In genomic region chr2:165056585-165056984, GRCh38 we compare ENCODE assay signal across 19 cellular contexts.
"Had no signal": no experiment of that assay in that cellular context is flagged by ENCODE, and none has a peak within 500 bp of the region (broad histone marks: within the 10 kb centered on the region; RNA-seq: fewer than 3 reads in every experiment).

No MANE protein-coding gene starts in this region.

- H3K4me3 ChIP-seq: body of pancreas, dorsolateral prefrontal cortex, tibial nerve had no signal

- ATAC-seq: activated CD4-positive, alpha-beta T cell treated with anti-CD3 and anti-CD28 coated beads for 36 hours; activated CD8-positive, alpha-beta memory T cell treated with anti-CD3 and anti-CD28 coated beads, Interleukin-2, amount 10 ng/mL, durations not matched to agents 7 days and 5 days; body of pancreas; naive thymus-derived CD8-positive, alpha-beta T cell; stimulated activated naive CD8-positive, alpha-beta T cell treated with anti-CD3 and anti-CD28 coated beads, Interleukin-15, Interleukin-2, amounts not matched to agents 100 U/mL and 50 U/mL, for 24 hours; WTC11 had no signal

- H3K27me3 ChIP-seq: body of pancreas, dorsolateral prefrontal cortex, tibial nerve had no signal

- H3K4me1 ChIP-seq: tibial nerve had no signal

- DNase-seq: activated CD4-positive, alpha-beta memory T cell treated with anti-CD3 and anti-CD28 coated beads for 36 hours; activated CD4-positive, alpha-beta T cell treated with anti-CD3 and anti-CD28 coated beads for 36 hours; activated CD8-positive, alpha-beta memory T cell treated with anti-CD3 and anti-CD28 coated beads, Interleukin-2, amount 10 ng/mL, durations not matched to agents 7 days and 5 days; amygdala; body of pancreas; central memory CD4-positive, alpha-beta T cell; dorsolateral prefrontal cortex; endodermal cell; foreskin melanocyte; mesendoderm; naive thymus-derived CD8-positive, alpha-beta T cell; nucleus accumbens; stimulated activated naive CD8-positive, alpha-beta T cell treated with anti-CD3 and anti-CD28 coated beads, Interleukin-15, Interleukin-2, amounts not matched to agents 100 U/mL and 50 U/mL, for 24 hours; substantia nigra had no signal

- H3K27ac ChIP-seq: body of pancreas, dorsolateral prefrontal cortex, tibial nerve had no signal

- FAIRE-seq: colon, TTC549, urothelium cell line had no signal

- H3K9me3 ChIP-seq: body of pancreas, tibial nerve had no signal

- H3K36me3 ChIP-seq: tibial nerve had no signal
